Comparison of ENCODE assay signal across 1 cellular context in the genomic region with DNA sequence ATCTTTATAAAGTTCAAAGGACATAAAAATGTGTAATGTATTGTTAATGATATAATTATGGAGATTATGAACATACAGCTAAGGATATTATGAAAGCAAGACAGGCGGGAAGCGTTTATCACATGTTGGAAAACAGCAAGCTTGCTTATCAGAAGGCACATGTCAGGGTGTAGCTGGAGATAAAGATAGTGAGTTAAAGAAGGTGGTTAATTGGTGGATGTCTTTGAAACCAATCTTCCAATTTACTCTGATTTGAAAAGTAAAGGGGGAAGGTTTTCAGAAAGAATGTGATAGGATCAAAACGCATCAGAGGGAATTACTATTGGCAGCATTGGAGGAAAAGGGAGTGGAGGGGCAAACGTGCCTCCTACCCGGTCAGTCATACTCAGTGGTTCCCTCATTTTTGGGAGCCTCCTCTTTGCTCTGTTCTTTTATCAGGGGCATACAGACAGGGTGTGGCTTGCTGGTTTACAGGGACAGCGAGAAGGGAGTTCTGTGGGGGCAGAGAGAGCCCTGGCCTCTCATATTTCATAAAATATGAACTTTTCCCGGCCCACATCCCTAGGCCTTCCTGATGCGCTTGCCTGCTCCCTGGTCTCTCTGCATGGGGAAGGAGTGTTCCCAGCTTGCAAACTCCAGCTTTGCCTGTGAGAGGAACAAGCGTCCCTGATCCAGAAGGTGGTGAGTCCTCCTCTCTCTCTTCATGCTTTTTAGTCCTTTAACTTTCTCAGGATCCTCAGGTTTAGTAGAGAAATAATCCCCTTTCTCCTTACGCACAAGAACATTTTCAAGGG.
TF ChIP-seq lines count a peak whose summit lies in the region.

No MANE protein-coding gene starts in this region.

TF ChIP-seq in K562, 482 proteins besides CTCF, POLR2A, EP300 and RAD21 (continued from another document):
- TF ChIP-seq, protein P1, sequence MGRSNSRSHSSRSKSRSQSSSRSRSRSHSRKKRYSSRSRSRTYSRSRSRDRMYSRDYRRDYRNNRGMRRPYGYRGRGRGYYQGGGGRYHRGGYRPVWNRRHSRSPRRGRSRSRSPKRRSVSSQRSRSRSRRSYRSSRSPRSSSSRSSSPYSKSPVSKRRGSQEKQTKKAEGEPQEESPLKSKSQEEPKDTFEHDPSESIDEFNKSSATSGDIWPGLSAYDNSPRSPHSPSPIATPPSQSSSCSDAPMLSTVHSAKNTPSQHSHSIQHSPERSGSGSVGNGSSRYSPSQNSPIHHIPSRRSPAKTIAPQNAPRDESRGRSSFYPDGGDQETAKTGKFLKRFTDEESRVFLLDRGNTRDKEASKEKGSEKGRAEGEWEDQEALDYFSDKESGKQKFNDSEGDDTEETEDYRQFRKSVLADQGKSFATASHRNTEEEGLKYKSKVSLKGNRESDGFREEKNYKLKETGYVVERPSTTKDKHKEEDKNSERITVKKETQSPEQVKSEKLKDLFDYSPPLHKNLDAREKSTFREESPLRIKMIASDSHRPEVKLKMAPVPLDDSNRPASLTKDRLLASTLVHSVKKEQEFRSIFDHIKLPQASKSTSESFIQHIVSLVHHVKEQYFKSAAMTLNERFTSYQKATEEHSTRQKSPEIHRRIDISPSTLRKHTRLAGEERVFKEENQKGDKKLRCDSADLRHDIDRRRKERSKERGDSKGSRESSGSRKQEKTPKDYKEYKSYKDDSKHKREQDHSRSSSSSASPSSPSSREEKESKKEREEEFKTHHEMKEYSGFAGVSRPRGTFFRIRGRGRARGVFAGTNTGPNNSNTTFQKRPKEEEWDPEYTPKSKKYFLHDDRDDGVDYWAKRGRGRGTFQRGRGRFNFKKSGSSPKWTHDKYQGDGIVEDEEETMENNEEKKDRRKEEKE (IDR thresholded peaks at IDR 0.05; ENCODE audit: borderline replicate concordance in 1 of 2, control insufficient read depth in 1 of 2, low read depth in 2 of 2, low read length in 1 of 2) = no peak
- TF ChIP-seq, protein P2, sequence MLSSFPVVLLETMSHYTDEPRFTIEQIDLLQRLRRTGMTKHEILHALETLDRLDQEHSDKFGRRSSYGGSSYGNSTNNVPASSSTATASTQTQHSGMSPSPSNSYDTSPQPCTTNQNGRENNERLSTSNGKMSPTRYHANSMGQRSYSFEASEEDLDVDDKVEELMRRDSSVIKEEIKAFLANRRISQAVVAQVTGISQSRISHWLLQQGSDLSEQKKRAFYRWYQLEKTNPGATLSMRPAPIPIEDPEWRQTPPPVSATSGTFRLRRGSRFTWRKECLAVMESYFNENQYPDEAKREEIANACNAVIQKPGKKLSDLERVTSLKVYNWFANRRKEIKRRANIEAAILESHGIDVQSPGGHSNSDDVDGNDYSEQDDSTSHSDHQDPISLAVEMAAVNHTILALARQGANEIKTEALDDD (IDR thresholded peaks at IDR 0.05) = peak; percentile 78
